ENCODE assay signal across 8 cellular contexts in the genomic region with DNA sequence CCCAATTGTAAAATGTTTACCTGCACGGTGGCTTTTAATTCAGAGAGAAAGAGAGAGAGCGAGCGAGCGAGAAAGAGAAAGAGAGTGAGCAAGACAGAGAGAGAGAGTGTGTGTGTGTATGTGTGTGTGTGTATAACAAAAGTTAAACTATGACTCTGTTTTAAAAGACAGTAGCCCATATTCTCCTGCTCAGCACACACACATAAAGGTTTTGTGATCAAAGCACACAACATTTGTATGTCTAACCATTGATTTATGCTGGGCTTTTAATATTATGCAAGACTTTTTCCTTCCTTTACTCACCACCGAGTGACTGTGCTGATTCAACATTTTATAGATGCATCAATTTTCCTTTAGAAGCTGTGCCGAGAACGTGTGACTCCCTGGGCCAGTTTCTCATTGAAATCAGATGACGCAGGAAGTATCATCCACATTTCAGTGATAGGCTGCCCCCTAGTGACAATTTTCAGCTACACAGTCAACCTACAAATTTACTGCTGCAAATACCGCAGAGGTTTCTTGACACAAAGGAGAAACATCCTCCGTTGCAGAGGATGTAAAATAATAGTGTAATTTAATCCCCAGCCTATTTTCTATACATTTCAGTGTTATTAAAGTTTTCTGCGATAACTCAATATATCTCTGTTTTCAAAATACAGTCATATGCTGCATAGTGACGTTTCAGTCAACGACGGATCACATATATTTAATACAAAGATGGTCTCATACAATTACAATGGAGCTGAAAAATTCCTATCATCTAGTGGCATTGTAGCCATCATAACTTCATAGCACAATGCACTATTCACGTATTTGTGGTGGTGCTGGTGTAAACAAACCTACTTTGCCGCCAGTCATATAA.
DNase-seq lines count a peak whose midpoint lies in the region; ATAC-seq and TF ChIP-seq lines count a peak whose summit lies in the region.

No MANE protein-coding gene starts in this region.

- DNase-seq in EL (peak; percentile 85), KG1 (lab: John Stamatoyannopoulos, UW) (peak; percentile 82), Peyer's patch (peak in 2 of 3 donors; percentile 55 to 85), activated T-helper 1 cell treated with Interleukin-2 at 50 U/mL for 16 hours (ENCODE audit: low read depth) (peak; percentile 20), fibroblast of pulmonary artery (ENCODE audit: low read depth) (peak; percentile 96), neuronal stem cell (ENCODE audit: low spot score) (peak; percentile 71), substantia nigra (lab: John Stamatoyannopoulos, UW) (peak in 37 of 49 donors; percentile 0 to 78 (median 34))

- no peak overlapping the region for H4K91ac ChIP-seq in neuronal stem cell (ENCODE audit: low read depth, low read length, poor library complexity)

- no peak overlapping the region for H3K18ac ChIP-seq in neuronal stem cell (ENCODE audit: low read length)

- no peak overlapping the region for H3K23ac ChIP-seq in neuronal stem cell (ENCODE audit: low read depth, low read length, poor library complexity)

- no peak for TF ChIP-seq POLR2A in Peyer's patch (IDR thresholded peaks at IDR 0.05)

- TF ChIP-seq CTCF in Peyer's patch (IDR thresholded peaks at IDR 0.05), result peak; percentile 61 to 91 (median 86)
- peak; percentile 78 for TF ChIP-seq CTCF in fibroblast of pulmonary artery (IDR thresholded peaks at IDR 0.05; ENCODE audit: low read length, missing control alignments)

- ATAC-seq in GM21786 (IDR thresholded peaks at IDR 0.05; ENCODE audit: unreplicated experiment), result peak; percentile 98

- H4K8ac ChIP-seq in neuronal stem cell (ENCODE audit: low read depth, low read length), result no peak overlapping the region

- no peak overlapping the region for H2BK15ac ChIP-seq in neuronal stem cell (ENCODE audit: low read length)

- H3K27me3 ChIP-seq in Peyer's patch (no peaks in the 10 kb centered on the region), neuronal stem cell (ENCODE audit: control insufficient read depth in 3 of 3, insufficient read depth in 3 of 3, low read depth in 1 of 3, low read length in 3 of 3) (no peaks in the 10 kb centered on the region)

- no peak overlapping the region for H2AK5ac ChIP-seq in neuronal stem cell (ENCODE audit: low read depth, low read length)

- H3K4me3 ChIP-seq in Peyer's patch, result no peak overlapping the region
- H3K4me3 ChIP-seq in fibroblast of pulmonary artery (replicated peaks; ENCODE audit: low read depth, low read length), result no peak overlapping the region
- no peak overlapping the region for H3K4me3 ChIP-seq in neuronal stem cell (ENCODE audit: low read length in 2 of 2)

- H3K27ac ChIP-seq in Peyer's patch (no peak overlapping the region), neuronal stem cell (replicated peaks; ENCODE audit: low read length) (no peak overlapping the region), substantia nigra (ENCODE audit: low read depth, low read length, poor library complexity, severe bottlenecking) (no peak overlapping the region)

- H2BK120ac ChIP-seq in neuronal stem cell (ENCODE audit: low read depth, low read length), result no peak overlapping the region

- H3K79me1 ChIP-seq in neuronal stem cell (ENCODE audit: low read depth, low read length), result no peaks in the 10 kb centered on the region

- H3K9me3 ChIP-seq in Peyer's patch (no peaks in the 10 kb centered on the region), neuronal stem cell (replicated peaks in 1 of 2; ENCODE audit: control insufficient read depth in 2 of 2, insufficient read depth in 1 of 2, low read depth in 1 of 2, low read length in 2 of 2) (no peaks in the 10 kb centered on the region)

- H3K14ac ChIP-seq in neuronal stem cell (ENCODE audit: low read length), result no peak overlapping the region

- H2AFZ ChIP-seq in neuronal stem cell (ENCODE audit: low read length), result peak overlapping the region; percentile 33

- H2BK12ac ChIP-seq in neuronal stem cell (ENCODE audit: low read length), result no peak overlapping the region

- no CpG with 5 or more reads among the region's 16 CpGs for WGBS in neuronal stem cell (ENCODE audit: extremely low coverage in 2 of 2, insufficient read length in 2 of 2, insufficient replicate concordance in 1 of 2), 2 donors

- no peak overlapping the region for H3K4ac ChIP-seq in neuronal stem cell (ENCODE audit: low read length)

- no peak overlapping the region for H3K9ac ChIP-seq in neuronal stem cell (ENCODE audit: low read depth, low read length, poor library complexity)

- no peak overlapping the region for H3K4me2 ChIP-seq in neuronal stem cell (ENCODE audit: insufficient read depth, low read length, poor library complexity, severe bottlenecking)

- H3K4me1 ChIP-seq in Peyer's patch (no peaks in the 10 kb centered on the region), neuronal stem cell (ENCODE audit: control insufficient read depth in 2 of 2, insufficient read depth in 1 of 2, low read depth in 1 of 2, low read length in 2 of 2) (peaks cover 2% of the 10 kb centered on the region in 2 donors)

- H2BK5ac ChIP-seq in neuronal stem cell (ENCODE audit: low read length), result no peak overlapping the region

- H3K36me3 ChIP-seq in Peyer's patch, result no peaks in the 10 kb centered on the region
- no peaks in the 10 kb centered on the region for H3K36me3 ChIP-seq in neuronal stem cell (replicated peaks in 1 of 2; ENCODE audit: control insufficient read depth in 2 of 2, insufficient read depth in 2 of 2, low read length in 2 of 2)

Comparison
In these comparisons a context has a peak if more than half of its experiments do, and no peak if none do; other contexts are left out.
1. DNase-seq: peak in every context shown above with its lines; median percentile 96 in fibroblast of pulmonary artery; 85 in EL; 82 in KG1; 71 in neuronal stem cell; 70 in Peyer's patch; 34 in substantia nigra; 20 in activated T-helper 1 cell treated with Interleukin-2 at 50 U/mL for 16 hours.